35 cellular contexts compared by ENCODE assay signal in the genomic region with DNA sequence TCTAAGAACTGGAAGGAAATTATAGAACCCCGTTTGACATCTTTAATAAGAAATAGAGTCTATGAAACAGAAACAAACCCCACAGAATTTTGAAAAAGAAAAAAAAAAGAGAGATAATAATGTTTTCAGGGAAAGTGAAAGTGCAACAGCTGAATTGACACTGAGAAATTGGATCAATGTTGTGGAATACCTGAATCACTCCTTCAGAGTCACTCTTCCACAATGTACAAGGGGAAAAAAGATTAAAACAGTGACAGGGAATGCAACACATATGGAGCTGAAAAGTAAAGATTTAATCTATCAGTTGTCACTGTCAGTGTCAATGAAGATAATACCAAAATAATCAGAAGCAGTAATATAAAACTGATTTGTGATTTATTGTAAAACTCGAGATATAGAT.
"Had no signal": no experiment of that assay in that cellular context is flagged by ENCODE, and none has a peak within 500 bp of the region (broad histone marks: within the 10 kb centered on the region; RNA-seq: fewer than 3 reads in every experiment).

No MANE protein-coding gene starts in this region.

- H3K27ac Mint-ChIP-seq: activated naive CD4-positive, alpha-beta T cell treated with anti-CD3 and anti-CD28 coated beads for 36 hours; activated naive CD4-positive, alpha-beta T cell treated with anti-CD3 and anti-CD28 coated beads, Interleukin-2, amount 10 ng/mL, durations not matched to agents 7 days and 5 days; activated naive CD4-positive, alpha-beta T cell treated with anti-CD3 and anti-CD28 coated beads, Interleukin-2, amount 50 U/mL, for 24 hours; activated naive CD8-positive, alpha-beta T cell; activated naive CD8-positive, alpha-beta T cell treated with anti-CD3 and anti-CD28 coated beads for 36 hours; activated naive CD8-positive, alpha-beta T cell treated with anti-CD3 and anti-CD28 coated beads, Interleukin-2, amount 10 ng/mL, durations not matched to agents 7 days and 5 days; activated naive CD8-positive, alpha-beta T cell treated with anti-CD3 and anti-CD28 coated beads, Interleukin-2, amount 50 U/mL, for 24 hours; activated T-cell treated with anti-CD3 and anti-CD28 coated beads, Interleukin-2, amount 50 U/mL, for 24 hours; activated T-cell treated with anti-CD3 and anti-CD28 coated beads, Interleukin-2, amount 50 U/mL, for 72 hours; activated T-helper 1 cell treated with anti-CD3 and anti-CD28 coated beads, Interleukin-12 subunit alpha, Interleukin-12 subunit beta, Interleukin-2, Interleukin-4 antibody, amounts not matched to agents 30 ng/mL and 10 ng/mL and 1 ng/mL, durations not matched to agents 14 hours and 24 hours and 36 hours; activated T-helper 17 cell treated with anti-CD3 and anti-CD28 coated beads, Interleukin-2, amount 50 U/mL, for 72 hours; activated T-helper 2 cell treated with anti-CD3 and anti-CD28 coated beads, Interferon-gamma antibody, Interleukin-2, Interleukin-4, amounts not matched to agents 10 μg/mL and 5 μg/mL and 100 μg/mL, durations not matched to agents 14 hours and 24 hours and 36 hours; brain had no signal

- ATAC-seq: activated naive CD8-positive, alpha-beta T cell treated with anti-CD3 and anti-CD28 coated beads, Interleukin-2, amount 50 U/mL, for 24 hours; activated T-cell treated with anti-CD3 and anti-CD28 coated beads, Interleukin-2, amount 50 U/mL, for 4 hours; activated T-cell treated with anti-CD3 and anti-CD28 coated beads, Interleukin-2, amount 50 U/mL, for 72 hours; activated T-helper 17 cell treated with anti-CD3 and anti-CD28 coated beads, Interleukin-2, amount 50 U/mL, for 72 hours; body of pancreas had no signal

- H3K27ac ChIP-seq: adrenal gland, ascending aorta, body of pancreas, brain microvascular endothelial cell, breast epithelium, cardiac muscle cell had no signal

- H3K4me1 ChIP-seq: adrenal gland, ascending aorta, body of pancreas, breast epithelium had no signal

- H3K9me3 ChIP-seq: adrenal gland, ascending aorta, body of pancreas had no signal

- H3K36me3 ChIP-seq: adrenal gland, ascending aorta, brain microvascular endothelial cell, breast epithelium, cardiac muscle cell had no signal

- H3K27me3 ChIP-seq: adrenal gland, ascending aorta, body of pancreas, brain microvascular endothelial cell, breast epithelium, cardiac muscle cell had no signal

- H3K9me3 Mint-ChIP-seq: activated naive CD4-positive, alpha-beta T cell treated with anti-CD3 and anti-CD28 coated beads, Interleukin-2, amount 50 U/mL, for 24 hours; brain had no signal

- H3K36me3 Mint-ChIP-seq: activated naive CD4-positive, alpha-beta T cell treated with anti-CD3 and anti-CD28 coated beads, Interleukin-2, amount 10 ng/mL, durations not matched to agents 7 days and 5 days; activated naive CD4-positive, alpha-beta T cell treated with anti-CD3 and anti-CD28 coated beads, Interleukin-2, amount 50 U/mL, for 24 hours; activated naive CD8-positive, alpha-beta T cell; activated naive CD8-positive, alpha-beta T cell treated with anti-CD3 and anti-CD28 coated beads for 36 hours; activated naive CD8-positive, alpha-beta T cell treated with anti-CD3 and anti-CD28 coated beads, Interleukin-2, amount 10 ng/mL, durations not matched to agents 7 days and 5 days; brain had no signal

- H3K4me3 ChIP-seq: adrenal gland, ascending aorta, body of pancreas, breast epithelium, cardiac muscle cell had no signal

- DNase-seq: activated effector memory CD4-positive, alpha-beta T cell treated with anti-CD3 and anti-CD28 coated beads, Interleukin-2, amount 50 U/mL, for 16 hours; activated effector memory CD4-positive, alpha-beta T cell treated with Interleukin-2 at 50 U/mL for 16 hours; activated gamma-delta T cell; activated gamma-delta T cell treated with Interleukin-2 at 50 U/mL for 16 hours; activated naive CD4-positive, alpha-beta T cell; activated naive CD4-positive, alpha-beta T cell treated with anti-CD3 and anti-CD28 coated beads for 36 hours; activated naive CD4-positive, alpha-beta T cell treated with anti-CD3 and anti-CD28 coated beads, Interleukin-2, amount 10 ng/mL, durations not matched to agents 7 days and 5 days; activated naive CD4-positive, alpha-beta T cell treated with anti-CD3 and anti-CD28 coated beads, Interleukin-2, amount 50 U/mL, for 16 hours; activated naive CD4-positive, alpha-beta T cell treated with Interleukin-2 at 50 U/mL for 16 hours; activated naive CD8-positive, alpha-beta T cell treated with anti-CD3 and anti-CD28 coated beads for 36 hours; activated naive CD8-positive, alpha-beta T cell treated with anti-CD3 and anti-CD28 coated beads, Interleukin-2, amount 10 ng/mL, durations not matched to agents 7 days and 5 days; activated naive CD8-positive, alpha-beta T cell treated with anti-CD3 and anti-CD28 coated beads, Interleukin-2, amount 50 U/mL, for 24 hours; activated T-cell treated with anti-CD3 and anti-CD28 coated beads, Interleukin-2, amount 50 U/mL, for 1 hour; activated T-cell treated with anti-CD3 and anti-CD28 coated beads, Interleukin-2, amount 50 U/mL, for 24 hours; activated T-cell treated with anti-CD3 and anti-CD28 coated beads, Interleukin-2, amount 50 U/mL, for 4 hours; activated T-cell treated with anti-CD3 and anti-CD28 coated beads, Interleukin-2, amount 50 U/mL, for 48 hours; activated T-cell treated with anti-CD3 and anti-CD28 coated beads, Interleukin-2, amount 50 U/mL, for 72 hours; adrenal gland; amniotic stem cell; amygdala; anterior cingulate cortex; aorta; body of pancreas; brain microvascular endothelial cell; central memory CD4-positive, alpha-beta T cell; cerebellar nuclear complex had no signal
